Comparison of ENCODE assay signal across 15 cellular contexts in genomic region chr6:138645976-138646640, GRCh38.
"Had no signal": no experiment of that assay in that cellular context is flagged by ENCODE, and none has a peak within 500 bp of the region (broad histone marks: within the 10 kb centered on the region; RNA-seq: fewer than 3 reads in every experiment).

No MANE protein-coding gene starts in this region.

- H3K27ac Mint-ChIP-seq: activated CD4-positive, alpha-beta T cell treated with anti-CD3 and anti-CD28 coated beads, Interleukin-2, amount 10 ng/mL, durations not matched to agents 7 days and 5 days; activated T-helper 1 cell treated with anti-CD3 and anti-CD28 coated beads, Interleukin-12 subunit alpha, Interleukin-12 subunit beta, Interleukin-2, Interleukin-4 antibody, amounts not matched to agents 30 ng/mL and 10 ng/mL and 1 ng/mL, durations not matched to agents 14 hours and 24 hours and 36 hours; stimulated activated effector memory CD8-positive, alpha-beta T cell treated with anti-CD3 and anti-CD28 coated beads, Interleukin-12 subunit alpha, Interleukin-12 subunit beta, amount 100 ng/mL, for 72 hours; T-helper 2 cell treated with Interferon-gamma antibody and Interleukin-4, amounts not matched to agents 5 μg/mL and 100 μg/mL, for 36 hours had no signal

- H3K4me3 Mint-ChIP-seq: activated CD4-positive, alpha-beta T cell treated with anti-CD3 and anti-CD28 coated beads, Interleukin-2, amount 10 ng/mL, durations not matched to agents 7 days and 5 days; activated T-helper 1 cell treated with anti-CD3 and anti-CD28 coated beads, Interleukin-12 subunit alpha, Interleukin-12 subunit beta, Interleukin-2, Interleukin-4 antibody, amounts not matched to agents 30 ng/mL and 10 ng/mL and 1 ng/mL, durations not matched to agents 14 hours and 24 hours and 36 hours; stimulated activated effector memory CD8-positive, alpha-beta T cell treated with anti-CD3 and anti-CD28 coated beads, Interleukin-12 subunit alpha, Interleukin-12 subunit beta, amount 100 ng/mL, for 72 hours; T-helper 2 cell treated with Interferon-gamma antibody and Interleukin-4, amounts not matched to agents 5 μg/mL and 100 μg/mL, for 36 hours had no signal

- H3K27me3 ChIP-seq: colonic mucosa, foreskin keratinocyte, ovary, sigmoid colon, thyroid gland had no signal

- H3K4me1 ChIP-seq: colonic mucosa, sigmoid colon, thyroid gland had no signal

- ATAC-seq: esophagus mucosa; stimulated activated effector memory CD8-positive, alpha-beta T cell treated with anti-CD3 and anti-CD28 coated beads, Interleukin-12 subunit alpha, Interleukin-12 subunit beta, amount 100 ng/mL, for 72 hours had no signal

- H3K36me3 Mint-ChIP-seq: stimulated activated effector memory CD8-positive, alpha-beta T cell treated with anti-CD3 and anti-CD28 coated beads, Interleukin-12 subunit alpha, Interleukin-12 subunit beta, amount 100 ng/mL, for 72 hours had no signal

- DNase-seq: activated CD4-positive, alpha-beta T cell treated with anti-CD3 and anti-CD28 coated beads, Interleukin-2, amount 10 ng/mL, durations not matched to agents 7 days and 5 days; activated naive CD4-positive, alpha-beta T cell treated with Interleukin-2 at 50 U/mL for 16 hours; caudate nucleus; colonic mucosa; ovary; sigmoid colon; stimulated activated CD4-positive, alpha-beta T cell treated with anti-CD3 and anti-CD28 coated beads, Interleukin-12 subunit alpha, Interleukin-12 subunit beta, amount 100 ng/mL, for 4 hours; SW 1271; thyroid gland had no signal

- H3K9me3 ChIP-seq: colonic mucosa, ovary, sigmoid colon, thyroid gland had no signal

- H3K9me3 Mint-ChIP-seq: activated CD4-positive, alpha-beta T cell treated with anti-CD3 and anti-CD28 coated beads, Interleukin-2, amount 10 ng/mL, durations not matched to agents 7 days and 5 days; activated T-helper 1 cell treated with anti-CD3 and anti-CD28 coated beads, Interleukin-12 subunit alpha, Interleukin-12 subunit beta, Interleukin-2, Interleukin-4 antibody, amounts not matched to agents 30 ng/mL and 10 ng/mL and 1 ng/mL, durations not matched to agents 14 hours and 24 hours and 36 hours; stimulated activated effector memory CD8-positive, alpha-beta T cell treated with anti-CD3 and anti-CD28 coated beads, Interleukin-12 subunit alpha, Interleukin-12 subunit beta, amount 100 ng/mL, for 72 hours; T-helper 2 cell treated with Interferon-gamma antibody and Interleukin-4, amounts not matched to agents 5 μg/mL and 100 μg/mL, for 36 hours had no signal

- FAIRE-seq: urothelium cell line had no signal

- H3K4me3 ChIP-seq: colonic mucosa, ovary, sigmoid colon, thyroid gland had no signal

- H3K36me3 ChIP-seq: colonic mucosa, ovary, sigmoid colon, thyroid gland had no signal

- H3K27ac ChIP-seq: colonic mucosa, ovary, sigmoid colon, thyroid gland had no signal

- H3K4me1 Mint-ChIP-seq: activated CD4-positive, alpha-beta T cell treated with anti-CD3 and anti-CD28 coated beads, Interleukin-2, amount 10 ng/mL, durations not matched to agents 7 days and 5 days; stimulated activated effector memory CD8-positive, alpha-beta T cell treated with anti-CD3 and anti-CD28 coated beads, Interleukin-12 subunit alpha, Interleukin-12 subunit beta, amount 100 ng/mL, for 72 hours had no signal

- H3K27me3 Mint-ChIP-seq: activated CD4-positive, alpha-beta T cell treated with anti-CD3 and anti-CD28 coated beads, Interleukin-2, amount 10 ng/mL, durations not matched to agents 7 days and 5 days had no signal
